In the genomic region with DNA sequence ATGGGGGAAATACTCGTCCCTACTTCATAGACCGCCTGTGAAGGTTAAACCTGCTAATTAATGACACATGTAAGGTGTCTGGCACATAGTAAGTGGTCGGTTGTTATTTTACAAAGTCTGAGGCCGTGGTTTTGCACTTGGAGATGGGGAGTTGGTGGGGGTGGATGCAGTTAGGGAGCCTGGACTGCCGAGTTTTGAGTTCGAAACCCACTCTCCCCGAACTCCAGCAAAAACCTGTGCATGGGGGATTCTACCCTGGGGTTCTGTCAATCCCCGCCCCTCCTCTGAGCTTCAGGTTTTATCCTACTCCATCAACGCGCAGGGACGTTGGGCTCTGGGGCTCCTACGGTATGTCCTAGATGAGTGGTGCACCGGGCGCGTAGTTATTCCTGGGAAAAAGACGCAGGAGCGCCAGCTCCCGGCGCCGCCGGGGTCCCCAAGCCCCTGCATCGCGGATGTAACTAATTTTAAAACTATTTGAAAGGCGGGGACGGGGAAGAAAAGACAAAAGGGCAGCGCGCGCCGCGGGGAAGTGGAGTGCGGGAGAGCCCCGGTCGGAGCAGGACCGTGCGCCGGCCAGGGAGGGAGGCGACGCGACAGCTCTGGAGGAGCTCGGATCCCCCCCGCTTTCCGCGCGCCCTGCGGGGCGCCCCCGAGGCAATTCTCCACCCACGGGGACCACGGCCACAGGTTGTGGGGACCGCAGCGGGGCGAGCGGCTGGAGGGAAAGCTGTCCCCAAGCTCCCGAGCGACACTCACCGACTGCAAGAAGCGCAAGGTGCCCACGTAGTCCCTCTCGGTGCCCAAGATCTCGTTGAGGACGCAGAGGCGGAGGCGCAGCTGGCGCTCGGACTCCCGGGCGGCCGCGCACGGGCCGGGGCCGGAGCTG, we compare ENCODE assay signal across 8 cellular contexts. TPM values are rescaled to one million over a fixed set of nuclear protein-coding genes. Genes with fewer than 3 reads are reported as not detected.
DNase-seq lines count a peak whose midpoint lies in the region; ATAC-seq and TF ChIP-seq lines count a peak whose summit lies in the region.

No MANE protein-coding gene starts in this region.

- no peak overlapping the region for H4K91ac ChIP-seq in neuronal stem cell (ENCODE audit: low read depth, low read length, poor library complexity)

- H3K4me3 Mint-ChIP-seq in activated CD4-positive, alpha-beta T cell treated with anti-CD3 and anti-CD28 coated beads, Interleukin-2, amount 10 ng/mL, durations not matched to agents 24 days and 14 days = peak overlapping the region; percentile 93

- peaks cover 7% of the 10 kb centered on the region for H3K27me3 Mint-ChIP-seq in activated CD4-positive, alpha-beta T cell treated with anti-CD3 and anti-CD28 coated beads, Interleukin-2, amount 10 ng/mL, durations not matched to agents 24 days and 14 days

- ATAC-seq in GM19025 (IDR thresholded peaks at IDR 0.05; ENCODE audit: low read depth, unreplicated experiment) = peak; percentile 9
- ATAC-seq in HG03571 (IDR thresholded peaks at IDR 0.05; ENCODE audit: unreplicated experiment) = peak; percentile 10

- WGBS in neuronal stem cell (ENCODE audit: extremely low coverage in 2 of 2, insufficient read length in 2 of 2, insufficient replicate concordance in 1 of 2), 2 donors = no CpG with 5 or more reads among the region's 72 CpGs

- no peak overlapping the region for H2BK120ac ChIP-seq in neuronal stem cell (ENCODE audit: low read depth, low read length)

- peak overlapping the region; percentile 42 for H2BK15ac ChIP-seq in neuronal stem cell (ENCODE audit: low read length)

- H3K9me3 ChIP-seq in neuronal stem cell (replicated peaks in 1 of 2; ENCODE audit: control insufficient read depth in 2 of 2, insufficient read depth in 1 of 2, low read depth in 1 of 2, low read length in 2 of 2) = no peaks in the 10 kb centered on the region

- H3K9ac ChIP-seq in neuronal stem cell (ENCODE audit: low read depth, low read length, poor library complexity) = peak overlapping the region; percentile 26

- H3K36me3 Mint-ChIP-seq in activated CD4-positive, alpha-beta T cell treated with anti-CD3 and anti-CD28 coated beads, Interleukin-2, amount 10 ng/mL, durations not matched to agents 24 days and 14 days (ENCODE audit: low read depth) = peaks cover 3% of the 10 kb centered on the region

- H3K4me1 Mint-ChIP-seq in activated CD4-positive, alpha-beta T cell treated with anti-CD3 and anti-CD28 coated beads, Interleukin-2, amount 10 ng/mL, durations not matched to agents 24 days and 14 days = peaks cover 53% of the 10 kb centered on the region

- POLR2A ChIA-PET in BJ (lab: Charles Lee) = no interaction called here

- peak overlapping the region; percentile 55 for H3K4me3 ChIP-seq in BJ (ENCODE audit: low read depth, low read length)
- peak overlapping the region; percentile 87 to 97 for H3K4me3 ChIP-seq in neuronal stem cell (ENCODE audit: low read length in 2 of 2)

- peak overlapping the region; percentile 71 for H2AFZ ChIP-seq in neuronal stem cell (ENCODE audit: low read length)

- H3K36me3 ChIP-seq in BJ (ENCODE audit: control insufficient read depth, insufficient read depth, low read length) = no peaks in the 10 kb centered on the region
- peaks cover 0 to 33% of the 10 kb centered on the region in 2 donors for H3K36me3 ChIP-seq in neuronal stem cell (replicated peaks in 1 of 2; ENCODE audit: control insufficient read depth in 2 of 2, insufficient read depth in 2 of 2, low read length in 2 of 2)

- H3K4me2 ChIP-seq in neuronal stem cell (ENCODE audit: insufficient read depth, low read length, poor library complexity, severe bottlenecking) = peak overlapping the region; percentile 63

- no peak overlapping the region for H4K8ac ChIP-seq in neuronal stem cell (ENCODE audit: low read depth, low read length)

- peak overlapping the region; percentile 58 for H3K18ac ChIP-seq in neuronal stem cell (ENCODE audit: low read length)

- CTCF ChIA-PET in BJ (lab: Yijun Ruan, JAX) = interaction anchor here (0.7 to 1.5 kb wide), 2 partner anchors 18 to 39 kb away, joined by 3 read pairs; no protein-coding TSS in a partner anchor

- H3K14ac ChIP-seq in neuronal stem cell (ENCODE audit: low read length) = no peak overlapping the region

- no peak for TF ChIP-seq CTCF in BJ (IDR thresholded peaks at IDR 0.05; ENCODE audit: insufficient read depth, low read depth, low read length)

- H3K79me1 ChIP-seq in neuronal stem cell (ENCODE audit: low read depth, low read length) = peaks cover 2% of the 10 kb centered on the region

- peaks cover 21 to 37% of the 10 kb centered on the region in 2 donors for H3K4me1 ChIP-seq in neuronal stem cell (ENCODE audit: control insufficient read depth in 2 of 2, insufficient read depth in 1 of 2, low read depth in 1 of 2, low read length in 2 of 2)

- no peak overlapping the region for H3K4ac ChIP-seq in neuronal stem cell (ENCODE audit: low read length)

- peak overlapping the region; percentile 94 for H3K27ac Mint-ChIP-seq in activated CD4-positive, alpha-beta T cell treated with anti-CD3 and anti-CD28 coated beads, Interleukin-2, amount 10 ng/mL, durations not matched to agents 24 days and 14 days

- intact Hi-C loops in activated CD4-positive, alpha-beta T cell treated with anti-CD3 and anti-CD28 coated beads, Interleukin-2, amount 10 ng/mL, durations not matched to agents 24 days and 14 days (cut with micrococcal nuclease) = loop anchor here (1.0 to 10.0 kb wide), 5 partner anchors 80 to 218 kb away; a partner anchor contains a TSS

- H3K27me3 ChIP-seq in BJ (ENCODE audit: control insufficient read depth, insufficient read depth, low read length) = no peaks in the 10 kb centered on the region
- H3K27me3 ChIP-seq in neuronal stem cell (ENCODE audit: control insufficient read depth in 3 of 3, insufficient read depth in 3 of 3, low read depth in 1 of 3, low read length in 3 of 3) = peaks cover 0 to 10% (median 0%) of the 10 kb centered on the region in 3 experiments

- no peaks in the 10 kb centered on the region for H3K9me3 Mint-ChIP-seq in activated CD4-positive, alpha-beta T cell treated with anti-CD3 and anti-CD28 coated beads, Interleukin-2, amount 10 ng/mL, durations not matched to agents 24 days and 14 days

- no peak overlapping the region for H2BK5ac ChIP-seq in neuronal stem cell (ENCODE audit: low read length)

- H3K23ac ChIP-seq in neuronal stem cell (ENCODE audit: low read depth, low read length, poor library complexity) = no peak overlapping the region

- H2BK12ac ChIP-seq in neuronal stem cell (ENCODE audit: low read length) = no peak overlapping the region

- DNase-seq in BJ (ENCODE audit: low read depth) = no peak
- peak; percentile 81 for DNase-seq in activated CD4-positive, alpha-beta T cell treated with anti-CD3 and anti-CD28 coated beads, Interleukin-2, amount 10 ng/mL, durations not matched to agents 24 days and 14 days
- DNase-seq in fibroblast of gingiva (ENCODE audit: low read depth) = peak; percentile 15
- DNase-seq in neuronal stem cell (ENCODE audit: low spot score) = peak; percentile 49
- no peak for DNase-seq in NCI-H2107 (lab: John Stamatoyannopoulos, UW)
- DNase-seq in effector CD8-positive, alpha-beta T cell (lab: John Stamatoyannopoulos, UW) = no peak

- no peak overlapping the region for H2AK5ac ChIP-seq in neuronal stem cell (ENCODE audit: low read depth, low read length)

- H3K27ac ChIP-seq in neuronal stem cell (replicated peaks; ENCODE audit: low read length) = no peak overlapping the region

RNA-seq across cellular contexts. Expression of a gene that starts 0.7 kb away (rescaled TPM):
- polyA plus RNA-seq in BJ (2011; rRNA removed) = 0.75 and 1.3 TPM in 2 replicates
- 0.93 and 1.5 TPM in 2 replicates for polyA minus RNA-seq in BJ (2011; rRNA and poly(A)+ RNA removed)
- total RNA-seq in activated CD4-positive, alpha-beta T cell treated with anti-CD3 and anti-CD28 coated beads, Interleukin-2, amount 10 ng/mL, durations not matched to agents 24 days and 14 days = 64.3 and 65.5 TPM in 2 replicates
- 10.0 TPM for polyA plus RNA-seq in neuronal stem cell (2013, experiment 1 of 2)
- polyA plus RNA-seq in neuronal stem cell (2013, experiment 2 of 2) = 10.7 TPM

Comparison
In these comparisons a context has a peak if more than half of its experiments do, and no peak if none do; other contexts are left out.
1. DNase-seq: peak in activated CD4-positive, alpha-beta T cell treated with anti-CD3 and anti-CD28 coated beads, Interleukin-2, amount 10 ng/mL, durations not matched to agents 24 days and 14 days (single experiment), fibroblast of gingiva (single experiment) and neuronal stem cell (single experiment); none in BJ (single experiment), NCI-H2107 (single experiment) and effector CD8-positive, alpha-beta T cell (single experiment).